1 cellular context compared by ENCODE assay signal in genomic region chr4:181952478-181952877, GRCh38.
TF ChIP-seq lines count a peak whose summit lies in the region.

No MANE protein-coding gene starts in this region.

TF ChIP-seq in H1, 55 proteins besides CTCF, POLR2A, EP300 and RAD21 (continued from another document):
- no peak for TF ChIP-seq USF2 (IDR thresholded peaks at IDR 0.05; ENCODE audit: low read length)
- no peak for TF ChIP-seq JUND (IDR thresholded peaks at IDR 0.05; ENCODE audit: low read length)
- TF ChIP-seq MAX (IDR thresholded peaks at IDR 0.05) = no peak
- no peak for TF ChIP-seq TBP (IDR thresholded peaks at IDR 0.05; ENCODE audit: low read depth, low read length)
- no peak for TF ChIP-seq CBX5 (IDR thresholded peaks at IDR 0.05; ENCODE audit: low read depth, low read length)
- no peak for TF ChIP-seq ATF2 (IDR thresholded peaks at IDR 0.05; ENCODE audit: low read length)
- TF ChIP-seq ASH2L (IDR thresholded peaks at IDR 0.05; ENCODE audit: low read length) = no peak
- no peak for TF ChIP-seq ZNF274 (IDR thresholded peaks at IDR 0.05; ENCODE audit: borderline replicate concordance, extremely low read depth, low read length)
